Comparison of ENCODE assay signal across 1 cellular context in genomic region chr6:75600694-75601265, GRCh38.
TF ChIP-seq lines count a peak whose summit lies in the region.

No MANE protein-coding gene starts in this region.

TF ChIP-seq in GM23338, 12 proteins besides CTCF, POLR2A, EP300 and RAD21 (continued from another document):
- TF ChIP-seq REST (IDR thresholded peaks at IDR 0.05; ENCODE audit: unreplicated experiment) = no peak
- TF ChIP-seq, protein P1, sequence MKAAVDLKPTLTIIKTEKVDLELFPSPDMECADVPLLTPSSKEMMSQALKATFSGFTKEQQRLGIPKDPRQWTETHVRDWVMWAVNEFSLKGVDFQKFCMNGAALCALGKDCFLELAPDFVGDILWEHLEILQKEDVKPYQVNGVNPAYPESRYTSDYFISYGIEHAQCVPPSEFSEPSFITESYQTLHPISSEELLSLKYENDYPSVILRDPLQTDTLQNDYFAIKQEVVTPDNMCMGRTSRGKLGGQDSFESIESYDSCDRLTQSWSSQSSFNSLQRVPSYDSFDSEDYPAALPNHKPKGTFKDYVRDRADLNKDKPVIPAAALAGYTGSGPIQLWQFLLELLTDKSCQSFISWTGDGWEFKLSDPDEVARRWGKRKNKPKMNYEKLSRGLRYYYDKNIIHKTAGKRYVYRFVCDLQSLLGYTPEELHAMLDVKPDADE (IDR thresholded peaks at IDR 0.05) = no peak
- no peak for TF ChIP-seq ZNF114 (CRISPR knock-in tag; IDR thresholded peaks at IDR 0.05)
- TF ChIP-seq POLR2AphosphoS5 (IDR thresholded peaks at IDR 0.05; ENCODE audit: low read depth) = no peak
